23 cellular contexts compared by ENCODE assay signal in genomic region chr16:4518281-4518680, GRCh38. TPM values are rescaled to one million over a fixed set of nuclear protein-coding genes. Genes with fewer than 3 reads are reported as not detected.
DNase-seq lines count a peak whose midpoint lies in the region; ATAC-seq, FAIRE-seq and TF ChIP-seq lines count a peak whose summit lies in the region.
"Had no signal": no experiment of that assay in that cellular context is flagged by ENCODE, and none has a peak within 500 bp of the region (broad histone marks: within the 10 kb centered on the region; RNA-seq: fewer than 3 reads in every experiment).

No MANE protein-coding gene starts in this region.

- peaks cover 24% of the 10 kb centered on the region for H3K36me3 Mint-ChIP-seq in activated CD8-positive, alpha-beta T cell treated with anti-CD3 and anti-CD28 coated beads, Interleukin-2, amount 10 ng/mL, durations not matched to agents 7 days and 5 days (ENCODE audit: low read depth)
- peaks cover 2% of the 10 kb centered on the region for H3K36me3 Mint-ChIP-seq in activated CD8-positive, alpha-beta T cell treated with anti-CD3 and anti-CD28 coated beads for 36 hours (ENCODE audit: low read depth)
- peaks cover 7% of the 10 kb centered on the region for H3K36me3 Mint-ChIP-seq in central memory CD8-positive, alpha-beta T cell (ENCODE audit: insufficient read depth)
- H3K36me3 Mint-ChIP-seq in nephron progenitor cell (ENCODE audit: low read depth) = peaks cover 2% of the 10 kb centered on the region

- no peak for ATAC-seq in activated CD8-positive, alpha-beta T cell treated with anti-CD3 and anti-CD28 coated beads, Interleukin-2, amount 10 ng/mL, durations not matched to agents 7 days and 5 days
- no peak for ATAC-seq in activated CD8-positive, alpha-beta T cell treated with anti-CD3 and anti-CD28 coated beads for 36 hours
- no peak for ATAC-seq in central memory CD8-positive, alpha-beta T cell (replicated peaks; ENCODE audit: extremely low read depth, poor library complexity, severe bottlenecking)
- ATAC-seq: gastrocnemius medialis; left cardiac atrium; stimulated activated naive B cell treated with anti-CD40 and anti-IgM and Interleukin-4, amounts not matched to agents 10 μg/mL and 1 μg/mL and 100 μg/mL, for 72 hours had no signal

- intact Hi-C loops in activated CD8-positive, alpha-beta T cell treated with anti-CD3 and anti-CD28 coated beads for 36 hours (cut with micrococcal nuclease) = no loop called here

- DNase-seq in activated CD8-positive, alpha-beta T cell treated with anti-CD3 and anti-CD28 coated beads, Interleukin-2, amount 10 ng/mL, durations not matched to agents 7 days and 5 days = no peak
- no peak for DNase-seq in activated CD8-positive, alpha-beta T cell treated with anti-CD3 and anti-CD28 coated beads for 36 hours
- DNase-seq in D721Med (ENCODE audit: insufficient read length, low spot score) (peak; percentile 14), nephron progenitor cell (no peak), DMS153 (lab: John Stamatoyannopoulos, UW) (no peak), NCI-H345 treated with DMSO at 0.1 percent for 48 hours (lab: John Stamatoyannopoulos, UW; ENCODE audit: unreplicated experiment) (no peak), H4 (ENCODE audit: low spot score) (no peak)
- no peak for DNase-seq in central memory CD8-positive, alpha-beta T cell (ENCODE audit: low spot score in 2 of 2)
- DNase-seq: activated naive CD4-positive, alpha-beta T cell treated with anti-CD3 and anti-CD28 coated beads for 36 hours; activated T-cell treated with anti-CD3 and anti-CD28 coated beads, Interleukin-2, amount 50 U/mL, for 72 hours; DMS79; gastrocnemius medialis; HCEC 1CT; left cardiac atrium; stimulated activated CD4-positive, alpha-beta T cell treated with anti-CD3 and anti-CD28 coated beads, Interleukin-4, amount 100 ng/mL, for 4 hours; stimulated activated naive B cell treated with anti-CD40 and anti-IgM and Interleukin-4, amounts not matched to agents 10 μg/mL and 1 μg/mL and 100 μg/mL, for 72 hours; T-helper 1 cell; testis had no signal

- peaks cover 54% of the 10 kb centered on the region for H3K4me1 Mint-ChIP-seq in activated CD8-positive, alpha-beta T cell treated with anti-CD3 and anti-CD28 coated beads, Interleukin-2, amount 10 ng/mL, durations not matched to agents 7 days and 5 days (ENCODE audit: low read depth)
- H3K4me1 Mint-ChIP-seq in activated CD8-positive, alpha-beta T cell treated with anti-CD3 and anti-CD28 coated beads for 36 hours (ENCODE audit: low read depth) = peaks cover 33% of the 10 kb centered on the region
- peaks cover 28% of the 10 kb centered on the region for H3K4me1 Mint-ChIP-seq in central memory CD8-positive, alpha-beta T cell
- peaks cover 22% of the 10 kb centered on the region for H3K4me1 Mint-ChIP-seq in nephron progenitor cell

- H3K27me3 Mint-ChIP-seq in activated CD8-positive, alpha-beta T cell treated with anti-CD3 and anti-CD28 coated beads, Interleukin-2, amount 10 ng/mL, durations not matched to agents 7 days and 5 days (ENCODE audit: low read depth) = no peaks in the 10 kb centered on the region
- H3K27me3 Mint-ChIP-seq in activated CD8-positive, alpha-beta T cell treated with anti-CD3 and anti-CD28 coated beads for 36 hours = no peaks in the 10 kb centered on the region
- no peaks in the 10 kb centered on the region for H3K27me3 Mint-ChIP-seq in central memory CD8-positive, alpha-beta T cell
- H3K27me3 Mint-ChIP-seq in nephron progenitor cell (ENCODE audit: low read depth, poor library complexity) = peaks cover 2% of the 10 kb centered on the region
- H3K27me3 Mint-ChIP-seq: stimulated activated naive B cell treated with anti-CD40 and anti-IgM and Interleukin-4, amounts not matched to agents 10 μg/mL and 1 μg/mL and 100 μg/mL, for 72 hours had no signal

- TF ChIP-seq CTCF in activated CD8-positive, alpha-beta T cell treated with anti-CD3 and anti-CD28 coated beads for 36 hours (IDR thresholded peaks at IDR 0.05) = no peak
- TF ChIP-seq CTCF in D721Med (IDR thresholded peaks at IDR 0.05; ENCODE audit: insufficient read depth, missing control alignments) (no peak), nephron progenitor cell (IDR thresholded peaks at IDR 0.05) (no peak)

- FAIRE-seq in D721Med (lab: Jason Lieb, UNC) = no peak
- FAIRE-seq: A204.1, GM19239, RCC 7860, urothelium cell line had no signal

- H3K4me3 Mint-ChIP-seq in activated CD8-positive, alpha-beta T cell treated with anti-CD3 and anti-CD28 coated beads, Interleukin-2, amount 10 ng/mL, durations not matched to agents 7 days and 5 days = no peak overlapping the region
- H3K4me3 Mint-ChIP-seq in activated CD8-positive, alpha-beta T cell treated with anti-CD3 and anti-CD28 coated beads for 36 hours = no peak overlapping the region
- H3K4me3 Mint-ChIP-seq in central memory CD8-positive, alpha-beta T cell = no peak overlapping the region
- no peak overlapping the region for H3K4me3 Mint-ChIP-seq in nephron progenitor cell
- H3K4me3 Mint-ChIP-seq: activated naive CD4-positive, alpha-beta T cell treated with anti-CD3 and anti-CD28 coated beads for 36 hours; activated T-cell treated with anti-CD3 and anti-CD28 coated beads, Interleukin-2, amount 50 U/mL, for 72 hours; stimulated activated naive B cell treated with anti-CD40 and anti-IgM and Interleukin-4, amounts not matched to agents 10 μg/mL and 1 μg/mL and 100 μg/mL, for 72 hours had no signal

- H3K9me3 Mint-ChIP-seq in activated CD8-positive, alpha-beta T cell treated with anti-CD3 and anti-CD28 coated beads, Interleukin-2, amount 10 ng/mL, durations not matched to agents 7 days and 5 days (ENCODE audit: insufficient read depth) = no peaks in the 10 kb centered on the region
- no peaks in the 10 kb centered on the region for H3K9me3 Mint-ChIP-seq in activated CD8-positive, alpha-beta T cell treated with anti-CD3 and anti-CD28 coated beads for 36 hours
- no peaks in the 10 kb centered on the region for H3K9me3 Mint-ChIP-seq in central memory CD8-positive, alpha-beta T cell
- no peaks in the 10 kb centered on the region for H3K9me3 Mint-ChIP-seq in nephron progenitor cell
- H3K9me3 Mint-ChIP-seq: activated naive CD4-positive, alpha-beta T cell treated with anti-CD3 and anti-CD28 coated beads for 36 hours; activated T-cell treated with anti-CD3 and anti-CD28 coated beads, Interleukin-2, amount 50 U/mL, for 72 hours had no signal

- H3K27ac Mint-ChIP-seq in activated CD8-positive, alpha-beta T cell treated with anti-CD3 and anti-CD28 coated beads, Interleukin-2, amount 10 ng/mL, durations not matched to agents 7 days and 5 days = peak overlapping the region; percentile 59
- no peak overlapping the region for H3K27ac Mint-ChIP-seq in activated CD8-positive, alpha-beta T cell treated with anti-CD3 and anti-CD28 coated beads for 36 hours
- H3K27ac Mint-ChIP-seq in central memory CD8-positive, alpha-beta T cell (ENCODE audit: low read depth) = peak overlapping the region; percentile 69
- peak overlapping the region; percentile 32 for H3K27ac Mint-ChIP-seq in nephron progenitor cell
- H3K27ac Mint-ChIP-seq: activated naive CD4-positive, alpha-beta T cell treated with anti-CD3 and anti-CD28 coated beads for 36 hours; activated T-cell treated with anti-CD3 and anti-CD28 coated beads, Interleukin-2, amount 50 U/mL, for 72 hours; stimulated activated naive B cell treated with anti-CD40 and anti-IgM and Interleukin-4, amounts not matched to agents 10 μg/mL and 1 μg/mL and 100 μg/mL, for 72 hours had no signal

- POLR2A ChIA-PET in activated CD8-positive, alpha-beta T cell treated with anti-CD3 and anti-CD28 coated beads, Interleukin-2, amount 10 ng/mL, durations not matched to agents 7 days and 5 days (lab: Charles Lee) = interaction anchor here (0.6 to 1.0 kb wide), 2 partner anchors 8 to 29 kb away, joined by 3 read pairs; no protein-coding TSS in a partner anchor
- POLR2A ChIA-PET in activated CD8-positive, alpha-beta T cell treated with anti-CD3 and anti-CD28 coated beads for 36 hours (lab: Charles Lee) = interaction anchor here (1.3 kb wide), 1 partner anchor 11 kb away, joined by 3 read pairs; no protein-coding TSS in a partner anchor

- CTCF ChIA-PET in activated CD8-positive, alpha-beta T cell treated with anti-CD3 and anti-CD28 coated beads, Interleukin-2, amount 10 ng/mL, durations not matched to agents 7 days and 5 days (lab: Charles Lee) = interaction anchor here (0.7 to 6.0 kb wide), 5 partner anchors 12 to 52 kb away, joined by 3 to 86 read pairs (median 3); no protein-coding TSS in a partner anchor
- CTCF ChIA-PET in activated CD8-positive, alpha-beta T cell treated with anti-CD3 and anti-CD28 coated beads for 36 hours (lab: Charles Lee) = interaction anchor here (1.0 to 2.7 kb wide), 7 partner anchors 8 to 106 kb away, joined by 3 to 23 read pairs (median 5); partner anchors contain the start of gene NMRAL1

RNA-seq across cellular contexts. Expression of gene CDIP1, which starts 20.3 kb away (rescaled TPM):
- 10 to 100 TPM; 44.0 to 48.7 TPM for total RNA-seq in activated CD8-positive, alpha-beta T cell treated with anti-CD3 and anti-CD28 coated beads, Interleukin-2, amount 10 ng/mL, durations not matched to agents 7 days and 5 days
- 10 to 100 TPM; 31.9 to 32.2 TPM for total RNA-seq in activated CD8-positive, alpha-beta T cell treated with anti-CD3 and anti-CD28 coated beads for 36 hours
- 5.4 and 8.0 TPM in 2 replicates for total RNA-seq in H4 (2014; rRNA removed; shearing (Covaris generic))

RNA-seq across cellular contexts. Expression of gene C16orf96, which starts 37.9 kb away (rescaled TPM):
- under 1 TPM; 0.13 TPM for total RNA-seq in activated CD8-positive, alpha-beta T cell treated with anti-CD3 and anti-CD28 coated beads, Interleukin-2, amount 10 ng/mL, durations not matched to agents 7 days and 5 days
- under 1 TPM; 0.16 to 0.32 TPM for total RNA-seq in activated CD8-positive, alpha-beta T cell treated with anti-CD3 and anti-CD28 coated beads for 36 hours
- total RNA-seq in H4 (2014; rRNA removed; shearing (Covaris generic)) = not detected in 2 replicates
- total RNA-seq: SJCRH30 had no signal

RNA-seq across cellular contexts. Expression of gene HMOX2, which starts 42.1 kb away (rescaled TPM):
- total RNA-seq in activated CD8-positive, alpha-beta T cell treated with anti-CD3 and anti-CD28 coated beads, Interleukin-2, amount 10 ng/mL, durations not matched to agents 7 days and 5 days = 10 to 100 TPM; 92.6 to 97.4 TPM
- total RNA-seq in activated CD8-positive, alpha-beta T cell treated with anti-CD3 and anti-CD28 coated beads for 36 hours = 10 to 100 TPM; 64.7 to 65.4 TPM
- 46.3 and 48.4 TPM in 2 replicates for total RNA-seq in H4 (2014; rRNA removed; shearing (Covaris generic))

RNA-seq across cellular contexts. Expression of gene NMRAL1, which starts 43.9 kb away (rescaled TPM):
- total RNA-seq in activated CD8-positive, alpha-beta T cell treated with anti-CD3 and anti-CD28 coated beads, Interleukin-2, amount 10 ng/mL, durations not matched to agents 7 days and 5 days = 10 to 100 TPM; 53.6 to 55.6 TPM
- total RNA-seq in activated CD8-positive, alpha-beta T cell treated with anti-CD3 and anti-CD28 coated beads for 36 hours = 10 to 100 TPM; 45.3 to 53.6 TPM
- total RNA-seq in H4 (2014; rRNA removed; shearing (Covaris generic)) = 69.5 and 102 TPM in 2 replicates
